ENCODE assay signal across 26 cellular contexts in the genomic region with DNA sequence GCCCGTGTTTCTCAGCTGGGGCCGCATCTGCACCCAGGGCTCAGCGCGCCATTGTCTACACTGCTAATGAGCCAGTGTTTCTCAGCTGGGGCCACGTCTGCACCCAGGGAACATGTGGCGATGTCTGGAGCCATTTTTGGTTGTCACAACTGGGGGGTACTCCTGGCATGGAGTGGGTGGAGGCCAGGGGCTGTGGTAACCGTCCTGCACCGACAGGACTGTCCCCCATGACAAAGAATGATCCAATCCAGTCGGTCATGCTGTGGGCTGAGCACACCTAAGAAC. TPM values are rescaled to one million over a fixed set of nuclear protein-coding genes. Genes with fewer than 3 reads are reported as not detected.
A peak's percentile ranks its signal among the peaks of the same experiment; 100 is the strongest.
DNase-seq lines count a peak whose midpoint lies in the region; ATAC-seq and TF ChIP-seq lines count a peak whose summit lies in the region.
"Had no signal": no experiment of that assay in that cellular context is flagged by ENCODE, and none has a peak within 500 bp of the region (broad histone marks: within the 10 kb centered on the region; RNA-seq: fewer than 3 reads in every experiment).

No MANE protein-coding gene starts in this region.

- ATAC-seq in HG02885 (IDR thresholded peaks at IDR 0.05; ENCODE audit: poor library complexity, unreplicated experiment), result no peak
- ATAC-seq in activated CD8-positive, alpha-beta T cell treated with anti-CD3 and anti-CD28 coated beads, Interleukin-2, amount 10 ng/mL, durations not matched to agents 7 days and 5 days, result no peak
- ATAC-seq: activated naive CD4-positive, alpha-beta T cell treated with anti-CD3 and anti-CD28 coated beads, Interleukin-2, amount 50 U/mL, for 72 hours; foreskin keratinocyte; heart right ventricle; psoas muscle; SK-N-SH treated with all-trans-retinoic acid at 6 μM for 48 hours; stimulated activated naive CD8-positive, alpha-beta T cell treated with anti-CD3 and anti-CD28 coated beads, Interleukin-15, Interleukin-2, amounts not matched to agents 100 U/mL and 50 U/mL, for 24 hours; T-helper 17 cell had no signal

- BruUV-seq in Calu3 (replicated peaks; lab: Mats Ljungman, UMichigan), result no TSS peak

- CTCF ChIA-PET in Calu3 (lab: Charles Lee), result interaction anchor here (0.6 kb wide), 1 partner anchor 8 kb away, joined by 4 read pairs; no protein-coding TSS in a partner anchor
- CTCF ChIA-PET in activated CD8-positive, alpha-beta T cell treated with anti-CD3 and anti-CD28 coated beads, Interleukin-2, amount 10 ng/mL, durations not matched to agents 7 days and 5 days (lab: Charles Lee), result no interaction called here

- H3K9me3 ChIP-seq in endodermal cell (ENCODE audit: control insufficient read depth, low read length), result no peaks in the 10 kb centered on the region
- H3K9me3 ChIP-seq: esophagus muscularis mucosa, HAP-1, heart right ventricle, psoas muscle had no signal

- no peak for TF ChIP-seq CTCF in 22Rv1 (IDR thresholded peaks at IDR 0.05)
- TF ChIP-seq CTCF in Calu3 (IDR thresholded peaks at IDR 0.05; ENCODE audit: unreplicated experiment), result no peak
- no peak for TF ChIP-seq CTCF in endodermal cell (conservative IDR thresholded peaks at IDR 0.05)

- peaks cover under 1% of the 10 kb centered on the region for H3K4me1 ChIP-seq in endodermal cell (ENCODE audit: control insufficient read depth, insufficient read depth, low read length)
- H3K4me1 ChIP-seq: HAP-1 had no signal

- H3K27ac ChIP-seq in 22Rv1, result peak overlapping the region; percentile 45
- peak overlapping the region; percentile 60 for H3K27ac ChIP-seq in endodermal cell (ENCODE audit: low read depth, low read length)
- H3K27ac ChIP-seq: C4-2B, foreskin keratinocyte, heart right ventricle, neural progenitor cell, psoas muscle had no signal

- 88 to 92% methylated on average over 9 of the region's 9 CpGs for WGBS in endodermal cell (ENCODE audit: insufficient coverage in 1 of 2, insufficient read length in 1 of 2), 2 experiments

- H3K36me3 ChIP-seq in endodermal cell (ENCODE audit: control insufficient read depth, insufficient read depth, low read length), result peaks cover 48% of the 10 kb centered on the region
- H3K36me3 ChIP-seq: HAP-1, neural progenitor cell had no signal

- POLR2A ChIA-PET in activated CD8-positive, alpha-beta T cell treated with anti-CD3 and anti-CD28 coated beads, Interleukin-2, amount 10 ng/mL, durations not matched to agents 7 days and 5 days (lab: Charles Lee), result no interaction called here

- intact Hi-C loops in Calu3 (cut with micrococcal nuclease; ENCODE audit: unreplicated experiment) (no loop called here), posterior vena cava (cut with DNase I) (no loop called here)

- peak overlapping the region; percentile 68 for H3K27ac Mint-ChIP-seq in Calu3 (ENCODE audit: unreplicated experiment)
- peak overlapping the region; percentile 81 for H3K27ac Mint-ChIP-seq in endodermal cell
- no peak overlapping the region for H3K27ac Mint-ChIP-seq in activated CD8-positive, alpha-beta T cell treated with anti-CD3 and anti-CD28 coated beads, Interleukin-2, amount 10 ng/mL, durations not matched to agents 7 days and 5 days
- H3K27ac Mint-ChIP-seq: activated naive CD4-positive, alpha-beta T cell treated with anti-CD3 and anti-CD28 coated beads, Interleukin-2, amount 50 U/mL, for 72 hours; memory B cell; neural progenitor cell; T-helper 17 cell had no signal

- H3K36me3 Mint-ChIP-seq in Calu3 (ENCODE audit: insufficient read depth, unreplicated experiment), result peaks cover 100% of the 10 kb centered on the region
- H3K36me3 Mint-ChIP-seq in endodermal cell (ENCODE audit: low read depth), result peaks cover 30% of the 10 kb centered on the region
- no peaks in the 10 kb centered on the region for H3K36me3 Mint-ChIP-seq in activated CD8-positive, alpha-beta T cell treated with anti-CD3 and anti-CD28 coated beads, Interleukin-2, amount 10 ng/mL, durations not matched to agents 7 days and 5 days (ENCODE audit: low read depth)
- H3K36me3 Mint-ChIP-seq: activated naive CD4-positive, alpha-beta T cell treated with anti-CD3 and anti-CD28 coated beads, Interleukin-2, amount 50 U/mL, for 72 hours; neural progenitor cell had no signal

- H3K4me3 ChIP-seq in endodermal cell (ENCODE audit: low read length), result no peak overlapping the region
- H3K4me3 ChIP-seq: esophagus muscularis mucosa, HAP-1, heart right ventricle, neural progenitor cell had no signal

- H3K9me3 Mint-ChIP-seq in Calu3 (ENCODE audit: low read depth, unreplicated experiment) (no peaks in the 10 kb centered on the region), endodermal cell (no peaks in the 10 kb centered on the region)
- no peaks in the 10 kb centered on the region for H3K9me3 Mint-ChIP-seq in activated CD8-positive, alpha-beta T cell treated with anti-CD3 and anti-CD28 coated beads, Interleukin-2, amount 10 ng/mL, durations not matched to agents 7 days and 5 days (ENCODE audit: insufficient read depth)
- H3K9me3 Mint-ChIP-seq: activated naive CD4-positive, alpha-beta T cell treated with anti-CD3 and anti-CD28 coated beads, Interleukin-2, amount 50 U/mL, for 72 hours; memory B cell; neural progenitor cell had no signal

- no peak overlapping the region for H3K9ac ChIP-seq in endodermal cell (ENCODE audit: extremely low read depth, low read length, poor library complexity, severe bottlenecking)
- H3K9ac ChIP-seq: neural progenitor cell had no signal

- DNase-seq in Calu3, result no peak
- DNase-seq in endodermal cell, result no peak
- peak; percentile 58 for DNase-seq in posterior vena cava (ENCODE audit: low spot score)
- DNase-seq in activated CD8-positive, alpha-beta T cell treated with anti-CD3 and anti-CD28 coated beads, Interleukin-2, amount 10 ng/mL, durations not matched to agents 7 days and 5 days, result no peak
- no peak for DNase-seq in RKO (ENCODE audit: low spot score)
- DNase-seq: activated CD4-positive, alpha-beta T cell treated with anti-CD3 and anti-CD28 coated beads for 48 hours; cortex of kidney; DMS79 treated with DMSO at 0.1 percent for 48 hours; foreskin keratinocyte; heart right ventricle; NCI-H1105; NCI-H2029; NCI-H2227 treated with DMSO at 0.1 percent for 48 hours; NCI-H69 had no signal

- no peaks in the 10 kb centered on the region for H3K27me3 Mint-ChIP-seq in Calu3 (ENCODE audit: unreplicated experiment)
- H3K27me3 Mint-ChIP-seq in endodermal cell (ENCODE audit: insufficient read depth), result no peaks in the 10 kb centered on the region
- no peaks in the 10 kb centered on the region for H3K27me3 Mint-ChIP-seq in activated CD8-positive, alpha-beta T cell treated with anti-CD3 and anti-CD28 coated beads, Interleukin-2, amount 10 ng/mL, durations not matched to agents 7 days and 5 days (ENCODE audit: low read depth)
- H3K27me3 Mint-ChIP-seq: T-helper 17 cell had no signal

- H3K4me1 Mint-ChIP-seq in Calu3 (ENCODE audit: low read depth, unreplicated experiment) (peaks cover 76% of the 10 kb centered on the region), endodermal cell (peaks cover 8% of the 10 kb centered on the region)
- peaks cover 25% of the 10 kb centered on the region for H3K4me1 Mint-ChIP-seq in activated CD8-positive, alpha-beta T cell treated with anti-CD3 and anti-CD28 coated beads, Interleukin-2, amount 10 ng/mL, durations not matched to agents 7 days and 5 days (ENCODE audit: low read depth)

- no peaks in the 10 kb centered on the region for H3K27me3 ChIP-seq in endodermal cell (ENCODE audit: control insufficient read depth, insufficient read depth, low read length, poor library complexity, severe bottlenecking)
- H3K27me3 ChIP-seq: esophagus muscularis mucosa, foreskin keratinocyte, heart right ventricle, neural progenitor cell had no signal

- H3K4me3 Mint-ChIP-seq in Calu3 (ENCODE audit: low read depth, unreplicated experiment) (peak overlapping the region; percentile 9), endodermal cell (no peak overlapping the region)
- no peak overlapping the region for H3K4me3 Mint-ChIP-seq in activated CD8-positive, alpha-beta T cell treated with anti-CD3 and anti-CD28 coated beads, Interleukin-2, amount 10 ng/mL, durations not matched to agents 7 days and 5 days
- H3K4me3 Mint-ChIP-seq: neural progenitor cell, T-helper 17 cell had no signal

RNA-seq across cellular contexts. Expression of a gene that starts 41.7 kb away (rescaled TPM):
- total RNA-seq in Calu3 (2022) (2.9 and 12.5 TPM in 2 replicates), endodermal cell (not detected), posterior vena cava (under 1 TPM; 0.24 to 0.37 TPM)
- not detected for polyA plus RNA-seq in endodermal cell (2013, experiment 1 of 2)
- not detected for polyA plus RNA-seq in endodermal cell (2013, experiment 2 of 2)
- 10 to 100 TPM; 10.2 to 11.7 TPM for total RNA-seq in activated CD8-positive, alpha-beta T cell treated with anti-CD3 and anti-CD28 coated beads, Interleukin-2, amount 10 ng/mL, durations not matched to agents 7 days and 5 days
- total RNA-seq: foreskin keratinocyte had no signal

RNA-seq across cellular contexts. Expression of a gene that starts 47.8 kb away (rescaled TPM):
- total RNA-seq in Calu3 (2022) (732 and 1,302 TPM in 2 replicates), endodermal cell (10 to 100 TPM; 18.8 to 37.4 TPM), posterior vena cava (10 to 100 TPM; 45.6 to 55.6 TPM)
- 56.8 TPM for polyA plus RNA-seq in endodermal cell (2013, experiment 1 of 2)
- 65.5 TPM for polyA plus RNA-seq in endodermal cell (2013, experiment 2 of 2)
- total RNA-seq in activated CD8-positive, alpha-beta T cell treated with anti-CD3 and anti-CD28 coated beads, Interleukin-2, amount 10 ng/mL, durations not matched to agents 7 days and 5 days, result under 1 TPM in 1 of 2 experiments, not detected in 1; 0.37 TPM

Comparison
In these comparisons a context has a peak if more than half of its experiments do, and no peak if none do; other contexts are left out.
1. RNA of a gene that starts 47.8 kb away (total RNA-seq): 732 to 1,302 TPM in Calu3; 45.6 to 55.6 TPM in posterior vena cava, 18.8 to 37.4 TPM in endodermal cell and 0.37 TPM in activated CD8-positive, alpha-beta T cell treated with anti-CD3 and anti-CD28 coated beads, Interleukin-2, amount 10 ng/mL, durations not matched to agents 7 days and 5 days; every median in the first group is over 10 times any median in the second.